ENCODE assay signal across 2 cellular contexts in the genomic region with DNA sequence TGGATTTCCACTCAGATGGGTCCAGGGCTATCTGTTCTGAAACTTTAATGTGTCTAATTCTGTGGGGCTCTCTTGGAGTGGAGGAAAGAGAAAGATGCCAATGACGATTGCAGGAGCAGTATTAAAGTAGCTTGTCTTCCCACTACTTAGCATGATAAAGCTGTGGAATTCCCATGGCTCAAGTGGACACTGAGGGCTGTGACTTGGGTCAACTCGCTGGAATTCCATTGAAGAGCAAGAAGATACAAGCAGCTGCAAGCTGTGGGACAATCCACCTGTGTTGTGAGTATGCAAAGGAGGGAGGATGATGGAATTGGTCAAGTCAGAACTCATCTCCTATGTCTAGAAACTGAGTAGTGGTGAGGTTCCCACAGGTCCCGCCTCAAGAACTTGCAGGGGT.
TF ChIP-seq lines count a peak whose summit lies in the region.

No MANE protein-coding gene starts in this region.

TF ChIP-seq in GM23338, 12 proteins besides CTCF, POLR2A, EP300 and RAD21:
- TF ChIP-seq EZH2 (IDR thresholded peaks at IDR 0.05; ENCODE audit: low read depth, unreplicated experiment) (no peak), ZNF114 (CRISPR knock-in tag; IDR thresholded peaks at IDR 0.05) (no peak), JUNB (IDR thresholded peaks at IDR 0.05; ENCODE audit: unreplicated experiment) (no peak), ZNF462 (CRISPR knock-in tag; IDR thresholded peaks at IDR 0.05) (peak; percentile 45; the same call in 1 of the 2 replicates), ZNF331 (CRISPR knock-in tag; IDR thresholded peaks at IDR 0.05; ENCODE audit: low read depth) (no peak), STAT1 (IDR thresholded peaks at IDR 0.05; ENCODE audit: unreplicated experiment) (no peak)

TF ChIP-seq in H1, 55 proteins besides CTCF, POLR2A, EP300 and RAD21:
- 0 out of 2 replicates have a peak, but pooled peaks have one; percentile 17 for TF ChIP-seq TEAD4 (IDR thresholded peaks at IDR 0.05; ENCODE audit: low read depth, low read length)
- no peak for TF ChIP-seq TAF1 (IDR thresholded peaks at IDR 0.05; ENCODE audit: low read depth, low read length)
